8 cellular contexts compared by ENCODE assay signal in the genomic region with DNA sequence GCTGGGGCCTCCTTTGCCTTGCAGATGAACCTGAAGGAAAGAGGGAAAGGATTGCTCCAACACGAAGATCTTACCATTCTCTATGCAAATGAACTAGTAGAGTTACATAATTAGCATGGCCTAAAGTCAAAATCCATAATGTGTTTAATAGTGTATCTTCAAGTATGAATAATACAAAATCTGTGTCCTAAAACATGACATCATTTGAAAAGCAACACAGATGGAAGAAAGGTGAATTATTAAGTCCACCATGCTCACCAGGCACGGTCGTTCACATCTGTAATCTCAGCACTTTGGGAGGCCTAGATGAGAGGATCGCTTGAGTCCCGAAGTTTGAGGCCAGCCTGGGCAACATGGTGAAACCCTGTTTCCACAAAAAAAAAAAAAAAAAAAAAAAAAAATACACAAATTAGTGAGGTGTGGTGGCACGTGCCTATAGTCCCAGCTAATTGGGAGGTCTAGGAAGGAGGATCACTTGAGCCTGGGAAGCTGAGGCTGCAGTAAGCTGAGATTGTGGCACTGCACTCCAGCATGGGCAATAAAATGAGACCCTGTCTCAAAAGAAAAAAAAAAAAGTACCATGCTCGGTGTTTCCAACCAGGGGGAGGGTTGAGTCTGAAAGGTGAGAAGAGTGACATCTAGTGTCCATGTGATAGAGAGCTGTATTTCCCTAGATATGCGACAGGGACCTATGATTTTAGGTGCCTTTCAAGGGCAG. TPM values are rescaled to one million over a fixed set of nuclear protein-coding genes. Genes with fewer than 3 reads are reported as not detected.
DNase-seq lines count a peak whose midpoint lies in the region; ATAC-seq, FAIRE-seq and TF ChIP-seq lines count a peak whose summit lies in the region.

No MANE protein-coding gene starts in this region.

- ATAC-seq in GM23338 = peak; percentile 87
- ATAC-seq in HG03460 (IDR thresholded peaks at IDR 0.05; ENCODE audit: unreplicated experiment) = no peak

- in situ Hi-C loops in astrocyte of the spinal cord (cut with HindIII; ENCODE audit: low sequenced_read_pairs) = no loop called here

- no peak overlapping the region for H3K4me2 ChIP-seq in GM23338

- peaks cover 15% of the 10 kb centered on the region for H3K4me1 ChIP-seq in GM23338 (ENCODE audit: insufficient read depth)

- peak; percentile 71 to 85 for TF ChIP-seq CTCF in GM23338 (conservative IDR thresholded peaks at IDR 0.05; ENCODE audit: low read depth in 2 of 2)
- peak; percentile 72 for TF ChIP-seq CTCF in astrocyte of the spinal cord (IDR thresholded peaks at IDR 0.05; ENCODE audit: low read depth, low read length)
- TF ChIP-seq CTCF in type B pancreatic cell (conservative IDR thresholded peaks at IDR 0.05) = peak; percentile 76

- no peaks in the 10 kb centered on the region for H4K20me1 ChIP-seq in GM23338 (replicated peaks; ENCODE audit: insufficient read depth)

- H3K4me1 Mint-ChIP-seq in GM23338 (peaks cover 18% of the 10 kb centered on the region), type B pancreatic cell (ENCODE audit: unreplicated experiment) (no peaks in the 10 kb centered on the region)

- FAIRE-seq in islet of Langerhans (lab: Jason Lieb, UNC) = peak; percentile 45

- no peaks in the 10 kb centered on the region for H3K27me3 ChIP-seq in GM23338 (ENCODE audit: insufficient read depth)

- peak; percentile 82 for DNase-seq in COLO829 (ENCODE audit: low spot score)
- peak; percentile 83 for DNase-seq in GM23338 (ENCODE audit: low spot score)
- DNase-seq in NCI-H510A (lab: John Stamatoyannopoulos, UW) = peak; percentile 39
- peak; percentile 46 for DNase-seq in astrocyte of the spinal cord (ENCODE audit: low read depth, low spot score)
- DNase-seq in type B pancreatic cell (ENCODE audit: extremely low spot score, unreplicated experiment) = no peak
- DNase-seq in midbrain (lab: John Stamatoyannopoulos, UW) = no peak

- H3K4me3 Mint-ChIP-seq in GM23338 (no peak overlapping the region), type B pancreatic cell (no peak overlapping the region)

- no peaks in the 10 kb centered on the region for H3K36me3 ChIP-seq in GM23338 (ENCODE audit: insufficient read depth)

- peaks cover under 1% of the 10 kb centered on the region for H3K27me3 Mint-ChIP-seq in GM23338 (ENCODE audit: insufficient read depth, low read depth, poor library complexity)
- peaks cover 12% of the 10 kb centered on the region for H3K27me3 Mint-ChIP-seq in type B pancreatic cell

- H3K9me2 ChIP-seq in GM23338 (ENCODE audit: insufficient read depth) = no peaks in the 10 kb centered on the region

- H2AFZ ChIP-seq in GM23338 = 0 out of 2 replicates have a peak overlapping the region, but pooled peaks have one; percentile 1

- no peaks in the 10 kb centered on the region for H3K79me2 ChIP-seq in GM23338 (replicated peaks; ENCODE audit: insufficient read depth)

- H3F3A ChIP-seq in GM23338 (replicated peaks; ENCODE audit: low read depth) = no peaks in the 10 kb centered on the region

- H3K27ac Mint-ChIP-seq in GM23338 = no peak overlapping the region
- H3K27ac Mint-ChIP-seq in type B pancreatic cell = no peak overlapping the region

- H3K4me3 ChIP-seq in GM23338 (no peak overlapping the region), astrocyte of the spinal cord (ENCODE audit: low read depth, low read length) (no peak overlapping the region)

- peaks cover 3% of the 10 kb centered on the region; the same call in 1 of the 3 replicates for H3K36me3 Mint-ChIP-seq in GM23338 (ENCODE audit: low read depth)
- H3K36me3 Mint-ChIP-seq in type B pancreatic cell = no peaks in the 10 kb centered on the region

- H3K9me3 Mint-ChIP-seq in GM23338 = peaks cover 3% of the 10 kb centered on the region
- no peaks in the 10 kb centered on the region for H3K9me3 Mint-ChIP-seq in type B pancreatic cell

- H3K27ac ChIP-seq in GM23338 (ENCODE audit: low read depth) = no peak overlapping the region

TF ChIP-seq in GM23338, 12 proteins besides CTCF, POLR2A, EP300 and RAD21 (continues in another document):
- TF ChIP-seq NANOG (IDR thresholded peaks at IDR 0.05; ENCODE audit: borderline replicate concordance) (no peak), CREB1 (CRISPR knock-in tag; IDR thresholded peaks at IDR 0.05; ENCODE audit: low read depth) (no peak), ZNF114 (CRISPR knock-in tag; IDR thresholded peaks at IDR 0.05) (no peak), POLR2AphosphoS5 (IDR thresholded peaks at IDR 0.05; ENCODE audit: low read depth) (no peak)
- TF ChIP-seq, protein P1, sequence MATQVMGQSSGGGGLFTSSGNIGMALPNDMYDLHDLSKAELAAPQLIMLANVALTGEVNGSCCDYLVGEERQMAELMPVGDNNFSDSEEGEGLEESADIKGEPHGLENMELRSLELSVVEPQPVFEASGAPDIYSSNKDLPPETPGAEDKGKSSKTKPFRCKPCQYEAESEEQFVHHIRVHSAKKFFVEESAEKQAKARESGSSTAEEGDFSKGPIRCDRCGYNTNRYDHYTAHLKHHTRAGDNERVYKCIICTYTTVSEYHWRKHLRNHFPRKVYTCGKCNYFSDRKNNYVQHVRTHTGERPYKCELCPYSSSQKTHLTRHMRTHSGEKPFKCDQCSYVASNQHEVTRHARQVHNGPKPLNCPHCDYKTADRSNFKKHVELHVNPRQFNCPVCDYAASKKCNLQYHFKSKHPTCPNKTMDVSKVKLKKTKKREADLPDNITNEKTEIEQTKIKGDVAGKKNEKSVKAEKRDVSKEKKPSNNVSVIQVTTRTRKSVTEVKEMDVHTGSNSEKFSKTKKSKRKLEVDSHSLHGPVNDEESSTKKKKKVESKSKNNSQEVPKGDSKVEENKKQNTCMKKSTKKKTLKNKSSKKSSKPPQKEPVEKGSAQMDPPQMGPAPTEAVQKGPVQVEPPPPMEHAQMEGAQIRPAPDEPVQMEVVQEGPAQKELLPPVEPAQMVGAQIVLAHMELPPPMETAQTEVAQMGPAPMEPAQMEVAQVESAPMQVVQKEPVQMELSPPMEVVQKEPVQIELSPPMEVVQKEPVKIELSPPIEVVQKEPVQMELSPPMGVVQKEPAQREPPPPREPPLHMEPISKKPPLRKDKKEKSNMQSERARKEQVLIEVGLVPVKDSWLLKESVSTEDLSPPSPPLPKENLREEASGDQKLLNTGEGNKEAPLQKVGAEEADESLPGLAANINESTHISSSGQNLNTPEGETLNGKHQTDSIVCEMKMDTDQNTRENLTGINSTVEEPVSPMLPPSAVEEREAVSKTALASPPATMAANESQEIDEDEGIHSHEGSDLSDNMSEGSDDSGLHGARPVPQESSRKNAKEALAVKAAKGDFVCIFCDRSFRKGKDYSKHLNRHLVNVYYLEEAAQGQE (IDR thresholded peaks at IDR 0.05; ENCODE audit: unreplicated experiment) = no peak
- TF ChIP-seq, protein P2, sequence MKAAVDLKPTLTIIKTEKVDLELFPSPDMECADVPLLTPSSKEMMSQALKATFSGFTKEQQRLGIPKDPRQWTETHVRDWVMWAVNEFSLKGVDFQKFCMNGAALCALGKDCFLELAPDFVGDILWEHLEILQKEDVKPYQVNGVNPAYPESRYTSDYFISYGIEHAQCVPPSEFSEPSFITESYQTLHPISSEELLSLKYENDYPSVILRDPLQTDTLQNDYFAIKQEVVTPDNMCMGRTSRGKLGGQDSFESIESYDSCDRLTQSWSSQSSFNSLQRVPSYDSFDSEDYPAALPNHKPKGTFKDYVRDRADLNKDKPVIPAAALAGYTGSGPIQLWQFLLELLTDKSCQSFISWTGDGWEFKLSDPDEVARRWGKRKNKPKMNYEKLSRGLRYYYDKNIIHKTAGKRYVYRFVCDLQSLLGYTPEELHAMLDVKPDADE (IDR thresholded peaks at IDR 0.05) = no peak

RNA-seq across cellular contexts. Expression of a gene that starts 6.4 kb away (rescaled TPM):
- 0.45 TPM in 1 of 2 replicates, not detected in the other for total RNA-seq in GM23338 (2014; rRNA removed; shearing (Covaris generic))
- not detected in 2 replicates for polyA plus RNA-seq in GM23338 (2016; fragmentation: Nextera tagmentation; extraction: Ambion mirVana)
- total RNA-seq in type B pancreatic cell (ENCODE audit: low replicate concordance) = 0.55 and 4.7 TPM in 2 replicates

Comparison
In these comparisons a context has a peak if more than half of its experiments do, and no peak if none do; other contexts are left out.
1. DNase-seq: peak in COLO829 (single experiment), GM23338 (single experiment), NCI-H510A (single experiment) and astrocyte of the spinal cord (single experiment); none in type B pancreatic cell (single experiment) and midbrain (single experiment).
2. Peak in every context shown above with its lines, with median percentiles within 50 percentile points of each other: CTCF ChIP-seq.